30 cellular contexts compared by ENCODE assay signal in the genomic region with DNA sequence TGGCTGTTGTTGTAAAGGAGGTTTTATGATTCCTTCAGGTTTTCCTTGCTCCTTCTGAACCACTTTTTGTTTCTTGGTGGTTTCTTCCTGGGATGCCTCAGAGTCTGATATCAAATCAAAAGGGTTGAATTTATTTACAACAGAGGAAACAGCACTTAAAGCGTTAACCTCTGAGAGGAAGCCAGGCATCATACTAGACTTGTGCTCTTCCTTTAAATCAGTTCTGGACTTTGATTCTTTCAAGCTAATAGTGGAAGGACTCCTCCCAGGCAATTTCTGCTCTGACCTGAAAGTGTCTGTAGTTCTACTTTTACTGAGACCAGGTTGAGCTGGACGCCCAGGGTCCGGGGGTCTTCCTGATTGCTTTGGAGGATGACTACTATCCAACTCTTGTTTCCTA. TPM values are rescaled to one million over a fixed set of nuclear protein-coding genes. Genes with fewer than 3 reads are reported as not detected.
"Had no signal": no experiment of that assay in that cellular context is flagged by ENCODE, and none has a peak within 500 bp of the region (broad histone marks: within the 10 kb centered on the region; RNA-seq: fewer than 3 reads in every experiment).

No MANE protein-coding gene starts in this region.

- H3K4me1 ChIP-seq: ascending aorta, breast epithelium, colonic mucosa, esophagus squamous epithelium, gastroesophageal sphincter had no signal

- H3K4me1 Mint-ChIP-seq: activated CD4-positive, alpha-beta memory T cell treated with anti-CD3 and anti-CD28 coated beads, Interleukin-2, amount 10 ng/mL, durations not matched to agents 7 days and 5 days; activated CD4-positive, alpha-beta T cell treated with anti-CD3 and anti-CD28 coated beads for 36 hours; activated CD4-positive, alpha-beta T cell treated with anti-CD3 and anti-CD28 coated beads, Interleukin-2, amount 10 ng/mL, durations not matched to agents 7 days and 5 days; activated naive CD4-positive, alpha-beta T cell treated with anti-CD3 and anti-CD28 coated beads, Interleukin-2, amount 10 ng/mL, durations not matched to agents 7 days and 5 days; activated naive CD8-positive, alpha-beta T cell treated with anti-CD3 and anti-CD28 coated beads, Interleukin-2, amount 10 ng/mL, durations not matched to agents 7 days and 5 days had no signal

- ATAC-seq: activated CD4-positive, alpha-beta T cell treated with anti-CD3 and anti-CD28 coated beads for 36 hours; activated naive CD4-positive, alpha-beta T cell treated with anti-CD3 and anti-CD28 coated beads, Interleukin-2, amount 50 U/mL, for 72 hours; activated T-cell treated with anti-CD3 and anti-CD28 coated beads, Interleukin-2, amount 50 U/mL, for 72 hours; gastroesophageal sphincter had no signal

- H3K27me3 ChIP-seq: ascending aorta, breast epithelium, cardiac muscle cell, colonic mucosa, esophagus squamous epithelium, gastroesophageal sphincter had no signal

- H3K27ac Mint-ChIP-seq: activated CD4-positive, alpha-beta memory T cell treated with anti-CD3 and anti-CD28 coated beads, Interleukin-2, amount 10 ng/mL, durations not matched to agents 7 days and 5 days; activated CD4-positive, alpha-beta T cell treated with anti-CD3 and anti-CD28 coated beads for 36 hours; activated CD4-positive, alpha-beta T cell treated with anti-CD3 and anti-CD28 coated beads, Interleukin-2, amount 10 ng/mL, durations not matched to agents 7 days and 5 days; activated naive CD4-positive, alpha-beta T cell treated with anti-CD3 and anti-CD28 coated beads, Interleukin-2, amount 10 ng/mL, durations not matched to agents 7 days and 5 days; activated naive CD4-positive, alpha-beta T cell treated with anti-CD3 and anti-CD28 coated beads, Interleukin-2, amount 50 U/mL, for 72 hours; activated naive CD8-positive, alpha-beta T cell treated with anti-CD3 and anti-CD28 coated beads, Interleukin-2, amount 10 ng/mL, durations not matched to agents 7 days and 5 days; activated T-cell treated with anti-CD3 and anti-CD28 coated beads, Interleukin-2, amount 50 U/mL, for 24 hours; activated T-cell treated with anti-CD3 and anti-CD28 coated beads, Interleukin-2, amount 50 U/mL, for 72 hours had no signal

- H3K36me3 Mint-ChIP-seq: activated naive CD4-positive, alpha-beta T cell treated with anti-CD3 and anti-CD28 coated beads, Interleukin-2, amount 10 ng/mL, durations not matched to agents 7 days and 5 days; activated naive CD8-positive, alpha-beta T cell treated with anti-CD3 and anti-CD28 coated beads, Interleukin-2, amount 10 ng/mL, durations not matched to agents 7 days and 5 days had no signal

- H3K9me3 ChIP-seq: ascending aorta, breast epithelium, colonic mucosa, esophagus squamous epithelium, gastroesophageal sphincter had no signal

- H3K4me3 Mint-ChIP-seq: activated CD4-positive, alpha-beta memory T cell treated with anti-CD3 and anti-CD28 coated beads, Interleukin-2, amount 10 ng/mL, durations not matched to agents 7 days and 5 days; activated CD4-positive, alpha-beta T cell treated with anti-CD3 and anti-CD28 coated beads for 36 hours; activated CD4-positive, alpha-beta T cell treated with anti-CD3 and anti-CD28 coated beads, Interleukin-2, amount 10 ng/mL, durations not matched to agents 7 days and 5 days; activated naive CD4-positive, alpha-beta T cell treated with anti-CD3 and anti-CD28 coated beads, Interleukin-2, amount 10 ng/mL, durations not matched to agents 7 days and 5 days; activated naive CD8-positive, alpha-beta T cell treated with anti-CD3 and anti-CD28 coated beads, Interleukin-2, amount 10 ng/mL, durations not matched to agents 7 days and 5 days; activated T-cell treated with anti-CD3 and anti-CD28 coated beads, Interleukin-2, amount 50 U/mL, for 24 hours; activated T-cell treated with anti-CD3 and anti-CD28 coated beads, Interleukin-2, amount 50 U/mL, for 72 hours; brain had no signal

- H3K36me3 ChIP-seq: ascending aorta, cardiac muscle cell, colonic mucosa, esophagus squamous epithelium, gastroesophageal sphincter had no signal

- H3K27me3 Mint-ChIP-seq: activated CD4-positive, alpha-beta memory T cell treated with anti-CD3 and anti-CD28 coated beads, Interleukin-2, amount 10 ng/mL, durations not matched to agents 7 days and 5 days; activated CD4-positive, alpha-beta T cell treated with anti-CD3 and anti-CD28 coated beads, Interleukin-2, amount 10 ng/mL, durations not matched to agents 7 days and 5 days; activated naive CD4-positive, alpha-beta T cell treated with anti-CD3 and anti-CD28 coated beads, Interleukin-2, amount 10 ng/mL, durations not matched to agents 7 days and 5 days; brain had no signal

- FAIRE-seq: endothelial cell of umbilical vein had no signal

- H3K27ac ChIP-seq: ascending aorta, breast epithelium, cardiac muscle cell, colonic mucosa, epithelial cell of prostate, esophagus squamous epithelium, gastroesophageal sphincter had no signal

- H3K4me3 ChIP-seq: ascending aorta, breast epithelium, cardiac muscle cell, colonic mucosa, esophagus squamous epithelium, gastroesophageal sphincter had no signal

- H3K9me3 Mint-ChIP-seq: activated CD4-positive, alpha-beta memory T cell treated with anti-CD3 and anti-CD28 coated beads, Interleukin-2, amount 10 ng/mL, durations not matched to agents 7 days and 5 days; activated CD4-positive, alpha-beta T cell treated with anti-CD3 and anti-CD28 coated beads, Interleukin-2, amount 10 ng/mL, durations not matched to agents 7 days and 5 days; activated naive CD4-positive, alpha-beta T cell treated with anti-CD3 and anti-CD28 coated beads, Interleukin-2, amount 10 ng/mL, durations not matched to agents 7 days and 5 days; activated naive CD8-positive, alpha-beta T cell treated with anti-CD3 and anti-CD28 coated beads, Interleukin-2, amount 10 ng/mL, durations not matched to agents 7 days and 5 days; brain had no signal

- DNase-seq: activated CD4-positive, alpha-beta memory T cell treated with anti-CD3 and anti-CD28 coated beads, Interleukin-2, amount 10 ng/mL, durations not matched to agents 7 days and 5 days; activated CD4-positive, alpha-beta T cell treated with anti-CD3 and anti-CD28 coated beads for 36 hours; activated CD4-positive, alpha-beta T cell treated with anti-CD3 and anti-CD28 coated beads, Interleukin-2, amount 10 ng/mL, durations not matched to agents 7 days and 5 days; activated CD4-positive, alpha-beta T cell treated with anti-CD3 and anti-CD28 coated beads, Interleukin-2, amount 50 U/mL, for 4 hours; activated CD4-positive, CD25-positive, alpha-beta regulatory T cell; activated CD4-positive, CD25-positive, alpha-beta regulatory T cell treated with anti-CD3 and anti-CD28 coated beads, Interleukin-2, amount 50 U/mL, for 72 hours; activated CD8-positive, alpha-beta memory T cell treated with anti-CD3 and anti-CD28 coated beads, Interleukin-2, amount 50 U/mL, for 48 hours; activated gamma-delta T cell; activated naive CD4-positive, alpha-beta T cell; activated naive CD4-positive, alpha-beta T cell treated with anti-CD3 and anti-CD28 coated beads, Interleukin-2, amount 10 ng/mL, durations not matched to agents 7 days and 5 days; activated naive CD8-positive, alpha-beta T cell treated with anti-CD3 and anti-CD28 coated beads, Interleukin-2, amount 10 ng/mL, durations not matched to agents 7 days and 5 days; activated T-cell treated with anti-CD3 and anti-CD28 coated beads for 4 hours; activated T-cell treated with anti-CD3 and anti-CD28 coated beads, Interleukin-2, amount 50 U/mL, for 24 hours; activated T-cell treated with anti-CD3 and anti-CD28 coated beads, Interleukin-2, amount 50 U/mL, for 72 hours; central memory CD4-positive, alpha-beta T cell; cerebellar nuclear complex; colonic mucosa; effector CD8-positive, alpha-beta T cell; esophagus squamous epithelium; foreskin melanocyte; T-helper 2 cell had no signal

RNA-seq across cellular contexts. Expression of a gene that starts 6.7 kb away (rescaled TPM):
- total RNA-seq: activated CD4-positive, alpha-beta memory T cell treated with anti-CD3 and anti-CD28 coated beads, Interleukin-2, amount 10 ng/mL, durations not matched to agents 7 days and 5 days; activated CD4-positive, alpha-beta T cell treated with anti-CD3 and anti-CD28 coated beads, Interleukin-2, amount 10 ng/mL, durations not matched to agents 7 days and 5 days; activated naive CD8-positive, alpha-beta T cell treated with anti-CD3 and anti-CD28 coated beads, Interleukin-2, amount 10 ng/mL, durations not matched to agents 7 days and 5 days; T-helper 1 cell treated with Interleukin-12 subunit alpha and Interleukin-12 subunit beta and Interleukin-4 antibody, amounts not matched to agents 30 ng/mL and 1 ng/mL, for 36 hours had no signal
